ENCODE assay signal across 16 cellular contexts in the genomic region with DNA sequence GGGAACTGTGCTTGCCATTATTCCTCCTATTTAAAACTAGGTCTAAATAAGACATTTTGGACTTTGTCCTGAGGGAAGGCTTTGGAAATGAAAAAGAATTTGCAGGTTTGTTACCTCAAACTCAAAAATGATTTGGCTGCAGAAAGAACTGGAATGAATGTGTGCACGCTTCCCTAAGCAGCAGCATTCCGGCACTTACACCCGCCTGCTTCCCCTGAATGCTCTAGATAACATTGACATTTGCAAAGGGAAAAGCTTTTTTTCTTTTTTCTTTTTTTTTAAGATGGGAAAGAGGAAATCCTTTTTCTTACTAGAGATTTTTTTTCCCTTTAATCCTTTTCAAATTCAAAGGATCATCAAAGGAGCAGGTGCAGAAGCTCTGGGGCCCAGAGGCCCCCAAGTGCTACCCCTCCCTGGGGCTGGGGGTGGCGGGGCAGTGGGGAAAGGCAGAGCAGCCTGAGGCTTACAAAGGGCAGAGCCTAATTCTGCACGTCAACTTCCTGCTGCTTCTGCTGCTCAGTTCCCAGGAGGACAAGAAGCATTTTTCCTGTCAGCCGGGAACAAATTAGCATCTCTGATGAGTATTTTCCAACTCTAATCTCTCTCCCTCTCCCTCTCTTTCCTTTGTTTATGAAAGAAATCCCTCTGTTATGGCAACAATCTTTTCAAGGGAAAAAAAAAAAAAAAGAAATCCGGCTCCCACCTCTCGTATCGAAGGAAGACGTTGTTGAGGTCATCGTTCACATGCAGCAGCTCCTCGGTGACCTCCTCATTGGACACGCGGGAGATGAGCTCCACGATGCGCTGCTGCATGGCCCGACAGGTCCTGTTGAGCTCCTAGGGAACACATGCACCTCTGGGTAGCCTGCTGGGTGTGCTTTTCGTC. TPM values are rescaled to one million over a fixed set of nuclear protein-coding genes. Genes with fewer than 3 reads are reported as not detected.
DNase-seq lines count a peak whose midpoint lies in the region; ATAC-seq, FAIRE-seq and TF ChIP-seq lines count a peak whose summit lies in the region.
"Had no signal": no experiment of that assay in that cellular context is flagged by ENCODE, and none has a peak within 500 bp of the region (broad histone marks: within the 10 kb centered on the region; RNA-seq: fewer than 3 reads in every experiment).

No MANE protein-coding gene starts in this region.

- H3K9me3 ChIP-seq in IMR-90 (ENCODE audit: control insufficient read depth, insufficient read depth, low read length) (no peaks in the 10 kb centered on the region), kidney (ENCODE audit: control insufficient read depth in 1 of 2, low read length in 2 of 2) (no peaks in the 10 kb centered on the region), sigmoid colon (no peaks in the 10 kb centered on the region)

- no peak overlapping the region for H3K14ac ChIP-seq in IMR-90 (replicated peaks; ENCODE audit: low read depth, low read length)

- H2BK15ac ChIP-seq in IMR-90 (ENCODE audit: low read depth, low read length): no peak overlapping the region

- H2AK5ac ChIP-seq in IMR-90 (ENCODE audit: low read depth, low read length): no peak overlapping the region

- no peak overlapping the region for H2BK20ac ChIP-seq in IMR-90 (ENCODE audit: low read depth, low read length)

- no peak overlapping the region for H3K4me3 ChIP-seq in IMR-90 (ENCODE audit: insufficient read depth, low read depth, low read length)
- H3K4me3 ChIP-seq in kidney (ENCODE audit: low read length in 2 of 2): no peak overlapping the region
- no peak overlapping the region for H3K4me3 ChIP-seq in sigmoid colon

- in situ Hi-C loops in IMR-90 (cut with MboI; ENCODE audit: low sequenced_read_pairs): no loop called here

- POLR2A ChIA-PET in IMR-90 (lab: Charles Lee; ENCODE audit: unreplicated experiment): no interaction called here

- no peak overlapping the region for H2BK120ac ChIP-seq in IMR-90 (ENCODE audit: low read depth, low read length)

- H3K9me1 ChIP-seq in IMR-90 (ENCODE audit: insufficient read depth, low read length): peaks cover 10% of the 10 kb centered on the region; the same call in 1 of the 2 replicates

- peak overlapping the region; percentile 99 for H3K27ac Mint-ChIP-seq in endothelial cell (ENCODE audit: unreplicated experiment)
- H3K27ac Mint-ChIP-seq: activated CD8-positive, alpha-beta T cell treated with anti-CD3 and anti-CD28 coated beads, Interleukin-2, amount 10 ng/mL, durations not matched to agents 7 days and 5 days; activated naive CD8-positive, alpha-beta T cell treated with anti-CD3 and anti-CD28 coated beads, Interleukin-2, amount 10 ng/mL, durations not matched to agents 7 days and 5 days; stimulated activated naive CD8-positive, alpha-beta T cell treated with anti-CD3 and anti-CD28 coated beads, Interleukin-15, Interleukin-2, amounts not matched to agents 100 ng/mL and 50 ng/mL, for 24 hours had no signal

- dilution Hi-C loops in IMR-90 (cut with HindIII; ENCODE audit: low sequenced_read_pairs, unreplicated experiment): no loop called here

- no peak overlapping the region; the same call in 1 of the 2 replicates for H3K27ac ChIP-seq in IMR-90 (ENCODE audit: insufficient read depth, low read length)
- H3K27ac ChIP-seq in kidney (ENCODE audit: low read depth in 2 of 2, low read length in 2 of 2): peak overlapping the region; percentile 61 to 62
- peak overlapping the region; percentile 42 to 61 (median 44) for H3K27ac ChIP-seq in sigmoid colon
- H3K27ac ChIP-seq: epithelial cell of prostate had no signal

- no peak overlapping the region for H3K4ac ChIP-seq in IMR-90 (ENCODE audit: low read depth, low read length)

- no peak for TF ChIP-seq RAD21 in IMR-90 (IDR thresholded peaks at IDR 0.05; ENCODE audit: low read length)

- H3K27me3 ChIP-seq in IMR-90 (ENCODE audit: control insufficient read depth, insufficient read depth, low read length): no peaks in the 10 kb centered on the region
- no peaks in the 10 kb centered on the region for H3K27me3 ChIP-seq in sigmoid colon

- peaks cover 1% of the 10 kb centered on the region for H3K27me3 Mint-ChIP-seq in endothelial cell (ENCODE audit: unreplicated experiment)
- H3K27me3 Mint-ChIP-seq: activated naive CD8-positive, alpha-beta T cell treated with anti-CD3 and anti-CD28 coated beads, Interleukin-2, amount 10 ng/mL, durations not matched to agents 7 days and 5 days; stimulated activated naive CD8-positive, alpha-beta T cell treated with anti-CD3 and anti-CD28 coated beads, Interleukin-15, Interleukin-2, amounts not matched to agents 100 ng/mL and 50 ng/mL, for 24 hours had no signal

- no peak for TF ChIP-seq EP300 in sigmoid colon (IDR thresholded peaks at IDR 0.05)

- TF ChIP-seq POLR2A in IMR-90 (IDR thresholded peaks at IDR 0.05; ENCODE audit: low read depth, low read length) (no peak), sigmoid colon (IDR thresholded peaks at IDR 0.05) (no peak)

- peaks cover 19% of the 10 kb centered on the region for H3K36me3 ChIP-seq in IMR-90 (ENCODE audit: control insufficient read depth, insufficient read depth, low read length)
- H3K36me3 ChIP-seq in kidney (ENCODE audit: control insufficient read depth in 1 of 2, insufficient read depth in 2 of 2, low read length in 2 of 2): peaks cover 5 to 16% of the 10 kb centered on the region in 2 donors
- H3K36me3 ChIP-seq in sigmoid colon: peaks cover 0 to 33% (median 13%) of the 10 kb centered on the region in 4 donors

- peak overlapping the region; percentile 83 for H3K4me3 Mint-ChIP-seq in endothelial cell (ENCODE audit: unreplicated experiment)
- H3K4me3 Mint-ChIP-seq: activated CD8-positive, alpha-beta T cell treated with anti-CD3 and anti-CD28 coated beads, Interleukin-2, amount 10 ng/mL, durations not matched to agents 7 days and 5 days; activated naive CD8-positive, alpha-beta T cell treated with anti-CD3 and anti-CD28 coated beads, Interleukin-2, amount 10 ng/mL, durations not matched to agents 7 days and 5 days; stimulated activated naive CD8-positive, alpha-beta T cell treated with anti-CD3 and anti-CD28 coated beads, Interleukin-15, Interleukin-2, amounts not matched to agents 100 ng/mL and 50 ng/mL, for 24 hours had no signal

- H4K8ac ChIP-seq in IMR-90 (ENCODE audit: low read depth in 2 of 2, low read length in 2 of 2): no peak overlapping the region; a peak in 1 of 4 replicates

- TF ChIP-seq CTCF in IMR-90 (conservative IDR thresholded peaks at IDR 0.05; ENCODE audit: low read depth, low read length) (no peak), endothelial cell (IDR thresholded peaks at IDR 0.05; ENCODE audit: unreplicated experiment) (no peak), kidney (IDR thresholded peaks at IDR 0.05; ENCODE audit: borderline replicate concordance, extremely low read depth, insufficient read depth) (no peak), sigmoid colon (IDR thresholded peaks at IDR 0.05) (no peak)

- ATAC-seq in IMR-90 (ENCODE audit: low read depth) (peak; percentile 79), GM21717 (IDR thresholded peaks at IDR 0.05; ENCODE audit: unreplicated experiment) (no peak)
- ATAC-seq: activated CD8-positive, alpha-beta T cell treated with anti-CD3 and anti-CD28 coated beads, Interleukin-2, amount 10 ng/mL, durations not matched to agents 7 days and 5 days; SK-N-SH treated with all-trans-retinoic acid at 6 μM for 48 hours had no signal

- FAIRE-seq in kidney (lab: Jason Lieb, UNC): no peak
- FAIRE-seq: GM19239 had no signal

- no peak overlapping the region for H3K56ac ChIP-seq in IMR-90 (ENCODE audit: extremely low read depth, insufficient read depth, low read length)

- H2BK5ac ChIP-seq in IMR-90 (ENCODE audit: low read depth, low read length, poor library complexity, severe bottlenecking): no peak overlapping the region

- H4K5ac ChIP-seq in IMR-90 (ENCODE audit: low read depth, low read length): no peak overlapping the region

- H3K18ac ChIP-seq in IMR-90 (ENCODE audit: low read depth, low read length): no peak overlapping the region

- H3K9me3 Mint-ChIP-seq in endothelial cell (ENCODE audit: unreplicated experiment): no peaks in the 10 kb centered on the region
- H3K9me3 Mint-ChIP-seq: activated naive CD8-positive, alpha-beta T cell treated with anti-CD3 and anti-CD28 coated beads, Interleukin-2, amount 10 ng/mL, durations not matched to agents 7 days and 5 days; stimulated activated naive CD8-positive, alpha-beta T cell treated with anti-CD3 and anti-CD28 coated beads, Interleukin-15, Interleukin-2, amounts not matched to agents 100 ng/mL and 50 ng/mL, for 24 hours had no signal

- 42% methylated on average over 10 of the region's 18 CpGs; no CpG with 5 or more reads in 1 of the 2 experiments for WGBS in IMR-90 (ENCODE audit: extremely low coverage in 2 of 2, insufficient read length in 1 of 2), 2 experiments
- WGBS in sigmoid colon, 2 donors: 77 to 85% methylated on average over 18 of the region's 18 CpGs

- no peak overlapping the region for H2AFZ ChIP-seq in IMR-90 (replicated peaks; ENCODE audit: low read length, poor library complexity)

- peaks cover 6% of the 10 kb centered on the region; the same call in 1 of the 2 replicates for H3K4me1 ChIP-seq in IMR-90 (ENCODE audit: control insufficient read depth, insufficient read depth, low read length)
- H3K4me1 ChIP-seq in kidney (ENCODE audit: control insufficient read depth in 1 of 2, insufficient read depth in 1 of 2, low read depth in 1 of 2, low read length in 2 of 2): peaks cover 10 to 13% of the 10 kb centered on the region in 2 donors
- H3K4me1 ChIP-seq in sigmoid colon: peaks cover 0 to 26% (median 21%) of the 10 kb centered on the region in 4 donors

- H2AK9ac ChIP-seq in IMR-90 (replicated peaks; ENCODE audit: low read depth, low read length, poor library complexity): no peak overlapping the region

- peaks cover 0 to 16% of the 10 kb centered on the region in 2 experiments; a peak in 3 of 4 replicates for H3K79me1 ChIP-seq in IMR-90 (ENCODE audit: low read depth in 1 of 2, low read length in 2 of 2)

- intact Hi-C loops in IMR-90 (cut with micrococcal nuclease) (no loop called here), kidney (cut with DNase I) (no loop called here), sigmoid colon (cut with DNase I) (no loop called here)

- H3K36me3 Mint-ChIP-seq in endothelial cell (ENCODE audit: low read depth, unreplicated experiment): no peaks in the 10 kb centered on the region
- H3K36me3 Mint-ChIP-seq: activated naive CD8-positive, alpha-beta T cell treated with anti-CD3 and anti-CD28 coated beads, Interleukin-2, amount 10 ng/mL, durations not matched to agents 7 days and 5 days had no signal

- H4K91ac ChIP-seq in IMR-90 (ENCODE audit: insufficient read depth, low read depth, low read length): no peak overlapping the region

- no TSS peak for BruUV-seq in IMR-90 (replicated peaks; lab: Mats Ljungman, UMichigan)

- H3K4me2 ChIP-seq in IMR-90 (ENCODE audit: low read depth, low read length): peak overlapping the region; percentile 2; the same call in 1 of the 2 replicates

- peak; percentile 62 for DNase-seq in IMR-90
- peak; percentile 46 for DNase-seq in endothelial cell (ENCODE audit: low spot score)
- peak; percentile 55 for DNase-seq in kidney
- no peak for DNase-seq in sigmoid colon
- no peak for DNase-seq in amniotic stem cell (lab: John Stamatoyannopoulos, UW)
- DNase-seq in KG1 (lab: John Stamatoyannopoulos, UW): no peak
- DNase-seq in AML-193 (lab: John Stamatoyannopoulos, UW): no peak
- DNase-seq: activated CD8-positive, alpha-beta T cell treated with anti-CD3 and anti-CD28 coated beads, Interleukin-2, amount 10 ng/mL, durations not matched to agents 7 days and 5 days; activated naive CD8-positive, alpha-beta T cell treated with anti-CD3 and anti-CD28 coated beads, Interleukin-2, amount 10 ng/mL, durations not matched to agents 7 days and 5 days; COR-L47; NCI-H526 treated with DMSO at 0.1 percent for 48 hours had no signal

- H3K23ac ChIP-seq in IMR-90 (ENCODE audit: low read depth, low read length): peak overlapping the region; percentile 48; the same call in 1 of the 2 replicates

- peaks cover 45% of the 10 kb centered on the region for H3K4me1 Mint-ChIP-seq in endothelial cell (ENCODE audit: unreplicated experiment)
- H3K4me1 Mint-ChIP-seq: activated naive CD8-positive, alpha-beta T cell treated with anti-CD3 and anti-CD28 coated beads, Interleukin-2, amount 10 ng/mL, durations not matched to agents 7 days and 5 days had no signal

- H4K20me1 ChIP-seq in IMR-90 (ENCODE audit: insufficient read depth, low read length): no peaks in the 10 kb centered on the region; the same call in 1 of the 2 replicates

- H3K9ac ChIP-seq in IMR-90 (ENCODE audit: low read depth, low read length): no peak overlapping the region
- peak overlapping the region in 1 of 2 donors; percentile 30 for H3K9ac ChIP-seq in kidney (ENCODE audit: low read length in 2 of 2)

- CTCF ChIA-PET in IMR-90 (lab: Yijun Ruan, JAX): no interaction called here

RNA-seq across cellular contexts. Expression of a gene that starts 32.1 kb away (rescaled TPM):
- total RNA-seq in IMR-90 (2012; rRNA removed) (3.3 and 3.4 TPM in 2 replicates), endothelial cell (ENCODE audit: unreplicated experiment) (146 TPM), kidney (48.3 TPM), sigmoid colon (10 to 100 TPM; 26.0 to 53.5 (median 43.5) TPM)
- polyA plus RNA-seq in IMR-90 (2012; rRNA removed) (20.4 and 22.3 TPM in 2 replicates), kidney (ENCODE audit: insufficient read depth, low read depth, low replicate concordance) (37.6 TPM), sigmoid colon (100 to 1,000 TPM in 1 of 3 donors, 10 to 100 TPM in 2; 10.2 to 172 (median 14.3) TPM)
- polyA plus RNA-seq in IMR-90 (2012; cell fraction: cytosol; rRNA removed): 16.2 and 23.6 TPM in 2 replicates
- polyA plus RNA-seq in IMR-90 (2012; cell fraction: nucleus; rRNA removed; ENCODE audit: low replicate concordance): 82.8 and 188 TPM in 2 replicates

Comparison
In these comparisons a context has a peak if more than half of its experiments do, and no peak if none do; other contexts are left out.
1. DNase-seq: peak in IMR-90 (single experiment), endothelial cell (single experiment) and kidney (single experiment); none in sigmoid colon (single experiment), amniotic stem cell (single experiment), KG1 (single experiment) and AML-193 (0 of 2).